ENCODE assay signal across 22 cellular contexts in genomic region chr22:26629988-26630761, GRCh38. TPM values are rescaled to one million over a fixed set of nuclear protein-coding genes. Genes with fewer than 3 reads are reported as not detected.
DNase-seq lines count a peak whose midpoint lies in the region; ATAC-seq, FAIRE-seq and TF ChIP-seq lines count a peak whose summit lies in the region.
"Had no signal": no experiment of that assay in that cellular context is flagged by ENCODE, and none has a peak within 500 bp of the region (broad histone marks: within the 10 kb centered on the region; RNA-seq: fewer than 3 reads in every experiment).

No MANE protein-coding gene starts in this region.

- H3K4me3 ChIP-seq in A549 (no peak overlapping the region), HEK293 (ENCODE audit: low read depth, low read length) (no peak overlapping the region)
- H3K4me3 ChIP-seq: HAP-1, Peyer's patch, SJCRH30 had no signal

- H3K4me2 ChIP-seq in A549 = no peak overlapping the region

- H3K9me3 ChIP-seq in A549 (no peaks in the 10 kb centered on the region), HEK293 (ENCODE audit: control insufficient read depth, insufficient read depth, low read depth, low read length) (no peaks in the 10 kb centered on the region)
- H3K9me3 ChIP-seq: HAP-1, Peyer's patch, SJCRH30 had no signal

- ATAC-seq in A549 = no peak
- ATAC-seq in HG03432 (IDR thresholded peaks at IDR 0.05; ENCODE audit: unreplicated experiment) = no peak

- whole genome bisulfite sequencing in A549 (ENCODE audit: missing lambda C conversion rate) = 65% methylated on average over 16 of the region's 18 CpGs

- H3K4me1 ChIP-seq in A549 (no peaks in the 10 kb centered on the region), HEK293 (ENCODE audit: control insufficient read depth, insufficient read depth, low read length) (no peaks in the 10 kb centered on the region)
- H3K4me1 ChIP-seq: HAP-1, SJCRH30 had no signal

- no peaks in the 10 kb centered on the region for H3K36me3 ChIP-seq in HEK293 (ENCODE audit: control insufficient read depth in 2 of 2, insufficient read depth in 1 of 2, low read length in 2 of 2)
- H3K36me3 ChIP-seq: HAP-1, Peyer's patch, SJCRH30 had no signal

- no TSS peak for BruUV-seq in Calu3 (replicated peaks; lab: Mats Ljungman, UMichigan)

- no peak for TF ChIP-seq EP300 in A549 (IDR thresholded peaks at IDR 0.05)

- CTCF ChIA-PET in A549 (lab: Yijun Ruan, JAX) = interaction anchor here (0.6 kb wide), 1 partner anchor 1240 kb away, joined by 3 read pairs; no protein-coding TSS in a partner anchor
- CTCF ChIA-PET in HEK293 (lab: Yijun Ruan, JAX) = interaction anchor here (0.6 to 0.7 kb wide), 2 partner anchors 9 to 404 kb away, joined by 4 to 5 read pairs; no protein-coding TSS in a partner anchor
- CTCF ChIA-PET in Calu3 (lab: Charles Lee) = interaction anchor here (0.7 kb wide), 1 partner anchor 9 kb away, joined by 7 read pairs; no protein-coding TSS in a partner anchor

- TF ChIP-seq POLR2A in A549 (IDR thresholded peaks at IDR 0.05; ENCODE audit: low read length) = no peak

- H3K4me3 Mint-ChIP-seq in Calu3 (ENCODE audit: low read depth, unreplicated experiment) = no peak overlapping the region

- TF ChIP-seq CTCF in A549 (IDR thresholded peaks at IDR 0.05) = no peak
- TF ChIP-seq CTCF in HEK293 (tag by site-specific recombination; IDR thresholded peaks at IDR 0.05) = no peak
- TF ChIP-seq CTCF in Calu3 (IDR thresholded peaks at IDR 0.05; ENCODE audit: unreplicated experiment) = no peak

- no peak for TF ChIP-seq RAD21 in A549 (conservative IDR thresholded peaks at IDR 0.05 in 1 of 2, IDR thresholded peaks at IDR 0.05 in 1 of 2)

- no peak overlapping the region for H3K27ac Mint-ChIP-seq in Calu3 (ENCODE audit: unreplicated experiment)

- intact Hi-C loops in Calu3 (cut with micrococcal nuclease; ENCODE audit: unreplicated experiment) = no loop called here

- H3K36me3 Mint-ChIP-seq in Calu3 (ENCODE audit: insufficient read depth, unreplicated experiment) = no peaks in the 10 kb centered on the region

- H3K27me3 Mint-ChIP-seq in Calu3 (ENCODE audit: unreplicated experiment) = peaks cover 54% of the 10 kb centered on the region

- H3K27ac ChIP-seq in A549 (no peak overlapping the region), HEK293 (ENCODE audit: extremely low read depth, low read depth, low read length) (no peak overlapping the region)
- H3K27ac ChIP-seq: C4-2B, SJCRH30 had no signal

- FAIRE-seq in A549 (lab: Jason Lieb, UNC) = no peak
- FAIRE-seq: D721Med had no signal

- H3K9me3 Mint-ChIP-seq in Calu3 (ENCODE audit: low read depth, unreplicated experiment) = no peaks in the 10 kb centered on the region

- no peak for DNase-seq in A549 (ENCODE audit: low read depth in 1 of 2, low spot score in 1 of 2)
- DNase-seq in dermis microvascular lymphatic vessel endothelial cell (ENCODE audit: low read depth in 2 of 2) = peak; percentile 80 to 94
- no peak for DNase-seq in DMS114 treated with DMSO at 0.1 percent for 48 hours (lab: John Stamatoyannopoulos, UW; ENCODE audit: unreplicated experiment)
- no peak for DNase-seq in Calu3
- DNase-seq: EL, GF-D8, NCI-H1105, NCI-H146, NCI-H2029, NCI-H2227 treated with DMSO at 0.1 percent for 48 hours, NCI-H510A treated with DMSO at 0.1 percent for 48 hours, NCI-H774, Peyer's patch, SJCRH30 had no signal

- POLR2A ChIA-PET in A549 (lab: Yijun Ruan, JAX) = no interaction called here
- POLR2A ChIA-PET in HEK293 (lab: Yijun Ruan, JAX) = no interaction called here

- H3K4me1 Mint-ChIP-seq in Calu3 (ENCODE audit: low read depth, unreplicated experiment) = no peaks in the 10 kb centered on the region

TF ChIP-seq in A549, 52 proteins besides CTCF, POLR2A, EP300 and RAD21:
- TF ChIP-seq FOXS1 (CRISPR knock-in tag; IDR thresholded peaks at IDR 0.05) (no peak), PHF8 (IDR thresholded peaks at IDR 0.05; ENCODE audit: borderline replicate concordance, low read depth) (no peak), MAX (IDR thresholded peaks at IDR 0.05) (no peak), MAFK (IDR thresholded peaks at IDR 0.05; ENCODE audit: partially characterized antibody) (peak; percentile 45), RFX5 (IDR thresholded peaks at IDR 0.05) (no peak)

TF ChIP-seq in HEK293, 187 proteins besides CTCF, POLR2A, EP300 and RAD21:
- no peak for TF ChIP-seq SCRT1 (tag by site-specific recombination; IDR thresholded peaks at IDR 0.05; ENCODE audit: borderline replicate concordance)
- TF ChIP-seq ZNF473 (tag by site-specific recombination; IDR thresholded peaks at IDR 0.05) = no peak
- TF ChIP-seq ZNF623 (tag by site-specific recombination; IDR thresholded peaks at IDR 0.05) = peak; percentile 87

RNA-seq across cellular contexts. Expression of gene CRYBA4, which starts 8.4 kb away (rescaled TPM):
- polyA plus RNA-seq in A549 (2011; rRNA removed) (not detected in 2 replicates), A549 (2017; fragmentation: RNase III; extraction: RNeasy Plus Mini Kit Qiagen cat#74134 plus additional on column Dnase treatment) (not detected in 3 replicates)
- polyA plus RNA-seq in A549 (2012; cell fraction: cytosol; rRNA removed) = not detected in 2 replicates
- polyA plus RNA-seq in A549 (2012; cell fraction: nucleus; rRNA removed) = not detected in 2 replicates
- polyA minus RNA-seq in A549 (2011; rRNA and poly(A)+ RNA removed) = not detected in 2 replicates
- total RNA-seq in dermis microvascular lymphatic vessel endothelial cell (0.13 TPM in 1 of 2 replicates, not detected in the other), Calu3 (2022) (not detected in 2 replicates)
- total RNA-seq: A172, HT1080, OCI-LY7, Peyer's patch had no signal

RNA-seq across cellular contexts. Expression of gene CRYBB1, which starts 12.3 kb away (rescaled TPM):
- polyA plus RNA-seq in A549 (2011; rRNA removed) (not detected in 2 replicates), A549 (2017; fragmentation: RNase III; extraction: RNeasy Plus Mini Kit Qiagen cat#74134 plus additional on column Dnase treatment) (not detected in 3 replicates)
- polyA plus RNA-seq in A549 (2012; cell fraction: cytosol; rRNA removed) = not detected in 2 replicates
- not detected in 2 replicates for polyA plus RNA-seq in A549 (2012; cell fraction: nucleus; rRNA removed)
- not detected in 2 replicates for polyA minus RNA-seq in A549 (2011; rRNA and poly(A)+ RNA removed)
- total RNA-seq in dermis microvascular lymphatic vessel endothelial cell (0.13 and 0.51 TPM in 2 replicates), Calu3 (2022) (not detected in 2 replicates)
- total RNA-seq: A172, HT1080, Peyer's patch had no signal

RNA-seq across cellular contexts. Expression of gene MIAT, which starts 27.2 kb away (rescaled TPM):
- polyA plus RNA-seq in A549 (2011; rRNA removed) (2.2 and 3.1 TPM in 2 replicates), A549 (2017; fragmentation: RNase III; extraction: RNeasy Plus Mini Kit Qiagen cat#74134 plus additional on column Dnase treatment) (1.1 to 2.2 TPM (median 1.5 TPM) in 3 replicates)
- polyA plus RNA-seq in A549 (2012; cell fraction: cytosol; rRNA removed) = 0.36 and 0.48 TPM in 2 replicates
- polyA plus RNA-seq in A549 (2012; cell fraction: nucleus; rRNA removed) = 2.7 and 4.2 TPM in 2 replicates
- 3.3 and 5.2 TPM in 2 replicates for polyA minus RNA-seq in A549 (2011; rRNA and poly(A)+ RNA removed)
- total RNA-seq in dermis microvascular lymphatic vessel endothelial cell (0.13 and 0.38 TPM in 2 replicates), Calu3 (2022) (0.52 and 0.64 TPM in 2 replicates)

RNA-seq across cellular contexts. Expression of gene TPST2, which starts 40.2 kb away (rescaled TPM):
- polyA plus RNA-seq in A549 (2011; rRNA removed) (10.5 and 13.6 TPM in 2 replicates), A549 (2017; fragmentation: RNase III; extraction: RNeasy Plus Mini Kit Qiagen cat#74134 plus additional on column Dnase treatment) (6.9 to 10.3 TPM (median 7.0 TPM) in 3 replicates)
- 19.0 and 24.9 TPM in 2 replicates for polyA plus RNA-seq in A549 (2012; cell fraction: cytosol; rRNA removed)
- 15.5 and 24.9 TPM in 2 replicates for polyA plus RNA-seq in A549 (2012; cell fraction: nucleus; rRNA removed)
- 9.5 and 10.9 TPM in 2 replicates for polyA minus RNA-seq in A549 (2011; rRNA and poly(A)+ RNA removed)
- total RNA-seq in dermis microvascular lymphatic vessel endothelial cell (45.4 and 91.5 TPM in 2 replicates), Calu3 (2022) (11.4 and 11.8 TPM in 2 replicates)

Comparison
In these comparisons a context has a peak if more than half of its experiments do, and no peak if none do; other contexts are left out.
1. DNase-seq: peak in dermis microvascular lymphatic vessel endothelial cell (2 of 2); none in A549 (0 of 2), DMS114 treated with DMSO at 0.1 percent for 48 hours (single experiment) and Calu3 (single experiment).